Comparison of ENCODE assay signal across 1 cellular context in genomic region chr4:626201-627091, GRCh38.
TF ChIP-seq lines count a peak whose summit lies in the region.

No MANE protein-coding gene starts in this region.

TF ChIP-seq in K562, 482 proteins besides CTCF, POLR2A, EP300 and RAD21:
- no peak for TF ChIP-seq ZNF699 (CRISPR knock-in tag; IDR thresholded peaks at IDR 0.05; ENCODE audit: insufficient replicate concordance)
- TF ChIP-seq, protein P1, sequence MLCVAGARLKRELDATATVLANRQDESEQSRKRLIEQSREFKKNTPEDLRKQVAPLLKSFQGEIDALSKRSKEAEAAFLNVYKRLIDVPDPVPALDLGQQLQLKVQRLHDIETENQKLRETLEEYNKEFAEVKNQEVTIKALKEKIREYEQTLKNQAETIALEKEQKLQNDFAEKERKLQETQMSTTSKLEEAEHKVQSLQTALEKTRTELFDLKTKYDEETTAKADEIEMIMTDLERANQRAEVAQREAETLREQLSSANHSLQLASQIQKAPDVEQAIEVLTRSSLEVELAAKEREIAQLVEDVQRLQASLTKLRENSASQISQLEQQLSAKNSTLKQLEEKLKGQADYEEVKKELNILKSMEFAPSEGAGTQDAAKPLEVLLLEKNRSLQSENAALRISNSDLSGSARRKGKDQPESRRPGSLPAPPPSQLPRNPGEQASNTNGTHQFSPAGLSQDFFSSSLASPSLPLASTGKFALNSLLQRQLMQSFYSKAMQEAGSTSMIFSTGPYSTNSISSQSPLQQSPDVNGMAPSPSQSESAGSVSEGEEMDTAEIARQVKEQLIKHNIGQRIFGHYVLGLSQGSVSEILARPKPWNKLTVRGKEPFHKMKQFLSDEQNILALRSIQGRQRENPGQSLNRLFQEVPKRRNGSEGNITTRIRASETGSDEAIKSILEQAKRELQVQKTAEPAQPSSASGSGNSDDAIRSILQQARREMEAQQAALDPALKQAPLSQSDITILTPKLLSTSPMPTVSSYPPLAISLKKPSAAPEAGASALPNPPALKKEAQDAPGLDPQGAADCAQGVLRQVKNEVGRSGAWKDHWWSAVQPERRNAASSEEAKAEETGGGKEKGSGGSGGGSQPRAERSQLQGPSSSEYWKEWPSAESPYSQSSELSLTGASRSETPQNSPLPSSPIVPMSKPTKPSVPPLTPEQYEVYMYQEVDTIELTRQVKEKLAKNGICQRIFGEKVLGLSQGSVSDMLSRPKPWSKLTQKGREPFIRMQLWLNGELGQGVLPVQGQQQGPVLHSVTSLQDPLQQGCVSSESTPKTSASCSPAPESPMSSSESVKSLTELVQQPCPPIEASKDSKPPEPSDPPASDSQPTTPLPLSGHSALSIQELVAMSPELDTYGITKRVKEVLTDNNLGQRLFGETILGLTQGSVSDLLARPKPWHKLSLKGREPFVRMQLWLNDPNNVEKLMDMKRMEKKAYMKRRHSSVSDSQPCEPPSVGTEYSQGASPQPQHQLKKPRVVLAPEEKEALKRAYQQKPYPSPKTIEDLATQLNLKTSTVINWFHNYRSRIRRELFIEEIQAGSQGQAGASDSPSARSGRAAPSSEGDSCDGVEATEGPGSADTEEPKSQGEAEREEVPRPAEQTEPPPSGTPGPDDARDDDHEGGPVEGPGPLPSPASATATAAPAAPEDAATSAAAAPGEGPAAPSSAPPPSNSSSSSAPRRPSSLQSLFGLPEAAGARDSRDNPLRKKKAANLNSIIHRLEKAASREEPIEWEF (CRISPR knock-in tag; IDR thresholded peaks at IDR 0.05) = no peak
- no peak for TF ChIP-seq ZNF696 (CRISPR knock-in tag; conservative IDR thresholded peaks at IDR 0.05)
- TF ChIP-seq ZNF165 (CRISPR knock-in tag; IDR thresholded peaks at IDR 0.05; ENCODE audit: borderline replicate concordance) = no peak
- no peak for TF ChIP-seq KLF1 (tag; IDR thresholded peaks at IDR 0.05)
- TF ChIP-seq, protein P2, sequence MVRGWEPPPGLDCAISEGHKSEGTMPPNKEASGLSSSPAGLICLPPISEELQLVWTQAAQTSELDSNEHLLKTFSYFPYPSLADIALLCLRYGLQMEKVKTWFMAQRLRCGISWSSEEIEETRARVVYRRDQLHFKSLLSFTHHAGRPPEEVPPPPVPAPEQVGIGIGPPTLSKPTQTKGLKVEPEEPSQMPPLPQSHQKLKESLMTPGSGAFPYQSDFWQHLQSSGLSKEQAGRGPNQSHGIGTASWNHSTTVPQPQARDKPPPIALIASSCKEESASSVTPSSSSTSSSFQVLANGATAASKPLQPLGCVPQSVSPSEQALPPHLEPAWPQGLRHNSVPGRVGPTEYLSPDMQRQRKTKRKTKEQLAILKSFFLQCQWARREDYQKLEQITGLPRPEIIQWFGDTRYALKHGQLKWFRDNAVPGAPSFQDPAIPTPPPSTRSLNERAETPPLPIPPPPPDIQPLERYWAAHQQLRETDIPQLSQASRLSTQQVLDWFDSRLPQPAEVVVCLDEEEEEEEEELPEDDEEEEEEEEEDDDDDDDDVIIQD (CRISPR knock-in tag; IDR thresholded peaks at IDR 0.05) = no peak
